In genomic region chr14:95935228-95935822, GRCh38 we compare ENCODE assay signal across 12 cellular contexts. TPM values are rescaled to one million over a fixed set of nuclear protein-coding genes. Genes with fewer than 3 reads are reported as not detected.
A peak's percentile ranks its signal among the peaks of the same experiment; 100 is the strongest.
DNase-seq lines count a peak whose midpoint lies in the region; ATAC-seq and TF ChIP-seq lines count a peak whose summit lies in the region.
"Had no signal": no experiment of that assay in that cellular context is flagged by ENCODE, and none has a peak within 500 bp of the region (broad histone marks: within the 10 kb centered on the region; RNA-seq: fewer than 3 reads in every experiment).

No MANE protein-coding gene starts in this region.

- H3K9ac ChIP-seq in adipocyte (ENCODE audit: low read length) = no peak overlapping the region

- H3K27me3 Mint-ChIP-seq in CD14-positive monocyte (ENCODE audit: low read depth in 3 of 3) = peaks cover 2 to 6% (median 2%) of the 10 kb centered on the region in 3 donors

- H3K27ac Mint-ChIP-seq in CD14-positive monocyte = no peak overlapping the region
- H3K27ac Mint-ChIP-seq: mesothelial cell of epicardium had no signal

- no peak for TF ChIP-seq CTCF in CD14-positive monocyte (IDR thresholded peaks at IDR 0.05)

- peaks cover 2% of the 10 kb centered on the region for H3K9me3 ChIP-seq in adipocyte (ENCODE audit: control insufficient read depth, low read length)

- no peaks in the 10 kb centered on the region for H3K36me3 ChIP-seq in adipocyte (ENCODE audit: control insufficient read depth, insufficient read depth, low read length, severe bottlenecking)

- H3K4me3 ChIP-seq in adipocyte (ENCODE audit: low read length) = no peak overlapping the region

- no peaks in the 10 kb centered on the region for H3K4me1 Mint-ChIP-seq in CD14-positive monocyte
- H3K4me1 Mint-ChIP-seq: mesothelial cell of epicardium had no signal

- H3K36me3 Mint-ChIP-seq in CD14-positive monocyte = no peaks in the 10 kb centered on the region
- H3K36me3 Mint-ChIP-seq: mesothelial cell of epicardium had no signal

- DNase-seq in AG20443 (ENCODE audit: low spot score) = peak; percentile 22
- peak; percentile 26 for DNase-seq in HT-29 (ENCODE audit: low spot score)
- DNase-seq in adipocyte (ENCODE audit: low read depth) = peak; percentile 48
- DNase-seq in iPS-NIHi11 (ENCODE audit: low spot score) = peak; percentile 55
- no peak for DNase-seq in stimulated activated CD4-positive, alpha-beta T cell treated with anti-CD3 and anti-CD28 coated beads, Interleukin-4, amount 100 ng/mL, for 4 hours
- DNase-seq in islet precursor cell = no peak
- DNase-seq in CD14-positive monocyte (ENCODE audit: low spot score) = no peak
- DNase-seq: effector memory CD4-positive, alpha-beta T cell; NCI-H774; stimulated activated CD4-positive, alpha-beta T cell treated with anti-CD3 and anti-CD28 coated beads, Interleukin-4, amount 100 ng/mL, for 1 hour had no signal

- H3K27me3 ChIP-seq in adipocyte (replicated peaks; ENCODE audit: control insufficient read depth, insufficient read depth, low read length) = peaks cover 4% of the 10 kb centered on the region

- no peak overlapping the region for H3K4me3 Mint-ChIP-seq in CD14-positive monocyte
- H3K4me3 Mint-ChIP-seq: mesothelial cell of epicardium had no signal

- H3K4me1 ChIP-seq in adipocyte (ENCODE audit: control insufficient read depth, insufficient read depth, low read length) = no peaks in the 10 kb centered on the region

- peaks cover 0 to 10% (median 2%) of the 10 kb centered on the region in 7 donors for H3K9me3 Mint-ChIP-seq in CD14-positive monocyte
- H3K9me3 Mint-ChIP-seq: mesothelial cell of epicardium had no signal

- intact Hi-C loops in CD14-positive monocyte (cut with micrococcal nuclease) = no loop called here

- no peak for ATAC-seq in HG02885 (IDR thresholded peaks at IDR 0.05; ENCODE audit: poor library complexity, unreplicated experiment)

RNA-seq across cellular contexts. Expression of gene TUNAR, which starts 58.7 kb away (rescaled TPM):
- not detected in 2 replicates for total RNA-seq in HT-29 (2014; rRNA removed; shearing (Covaris generic))
- not detected for polyA plus RNA-seq in CD14-positive monocyte
- total RNA-seq: mesothelial cell of epicardium had no signal

Comparison
In these comparisons a context has a peak if more than half of its experiments do, and no peak if none do; other contexts are left out.
1. DNase-seq: peak in AG20443 (single experiment), HT-29 (single experiment), adipocyte (single experiment) and iPS-NIHi11 (single experiment); none in stimulated activated CD4-positive, alpha-beta T cell treated with anti-CD3 and anti-CD28 coated beads, Interleukin-4, amount 100 ng/mL, for 4 hours (0 of 2), islet precursor cell (single experiment) and CD14-positive monocyte (single experiment).